ENCODE assay signal across 28 cellular contexts in genomic region chr3:59930170-59930569, GRCh38.
"Had no signal": no experiment of that assay in that cellular context is flagged by ENCODE, and none has a peak within 500 bp of the region (broad histone marks: within the 10 kb centered on the region; RNA-seq: fewer than 3 reads in every experiment).

No MANE protein-coding gene starts in this region.

- H3K9me3 ChIP-seq: adrenal gland, body of pancreas had no signal

- ATAC-seq: activated CD4-positive, CD25-positive, alpha-beta regulatory T cell treated with anti-CD3 and anti-CD28 coated beads, Interleukin-2, amount 50 U/mL, for 24 hours; activated CD8-positive, alpha-beta T cell treated with anti-CD3 and anti-CD28 coated beads for 36 hours; activated naive CD8-positive, alpha-beta T cell treated with anti-CD3 and anti-CD28 coated beads, Interleukin-2, amount 50 U/mL, for 24 hours; body of pancreas; esophagus mucosa; T-helper 17 cell had no signal

- H3K4me3 Mint-ChIP-seq: activated B cell treated with CpG ODN at 0.5 μM for 24 hours; activated CD8-positive, alpha-beta T cell treated with anti-CD3 and anti-CD28 coated beads for 36 hours; activated naive CD4-positive, alpha-beta T cell treated with anti-CD3 and anti-CD28 coated beads, Interleukin-2, amount 10 ng/mL, durations not matched to agents 7 days and 5 days; activated naive CD8-positive, alpha-beta T cell treated with anti-CD3 and anti-CD28 coated beads for 36 hours; activated naive CD8-positive, alpha-beta T cell treated with anti-CD3 and anti-CD28 coated beads, Interleukin-2, amount 50 U/mL, for 24 hours; T-helper 17 cell; T-helper 2 cell treated with Interferon-gamma antibody and Interleukin-4, amounts not matched to agents 5 μg/mL and 100 μg/mL, for 36 hours had no signal

- H3K27me3 Mint-ChIP-seq: activated CD8-positive, alpha-beta T cell treated with anti-CD3 and anti-CD28 coated beads for 36 hours; activated naive CD4-positive, alpha-beta T cell treated with anti-CD3 and anti-CD28 coated beads, Interleukin-2, amount 10 ng/mL, durations not matched to agents 7 days and 5 days; activated naive CD8-positive, alpha-beta T cell treated with anti-CD3 and anti-CD28 coated beads for 36 hours; activated naive CD8-positive, alpha-beta T cell treated with anti-CD3 and anti-CD28 coated beads, Interleukin-2, amount 50 U/mL, for 24 hours; T-helper 17 cell had no signal

- H3K27ac ChIP-seq: adrenal gland, body of pancreas, WERI-Rb-1 had no signal

- H3K9me3 Mint-ChIP-seq: activated B cell treated with CpG ODN at 0.5 μM for 24 hours had no signal

- DNase-seq: activated B cell treated with CpG ODN at 0.5 μM for 24 hours; activated CD4-positive, alpha-beta T cell treated with anti-CD3 and anti-CD28 coated beads for 48 hours; activated CD4-positive, alpha-beta T cell treated with anti-CD3 and anti-CD28 coated beads, Interleukin-2, amount 50 U/mL, for 1 hour; activated CD4-positive, alpha-beta T cell treated with anti-CD3 and anti-CD28 coated beads, Interleukin-2, amount 50 U/mL, for 48 hours; activated CD8-positive, alpha-beta memory T cell treated with anti-CD3 and anti-CD28 coated beads for 24 hours; activated CD8-positive, alpha-beta T cell treated with anti-CD3 and anti-CD28 coated beads for 36 hours; activated gamma-delta T cell; activated naive CD4-positive, alpha-beta T cell; activated naive CD4-positive, alpha-beta T cell treated with anti-CD3 and anti-CD28 coated beads, Interleukin-2, amount 10 ng/mL, durations not matched to agents 7 days and 5 days; activated naive CD8-positive, alpha-beta T cell treated with anti-CD3 and anti-CD28 coated beads for 36 hours; activated naive CD8-positive, alpha-beta T cell treated with anti-CD3 and anti-CD28 coated beads, Interleukin-2, amount 50 U/mL, for 24 hours; activated T-cell treated with anti-CD3 and anti-CD28 coated beads, Interleukin-2, amount 50 U/mL, for 1 hour; activated T-cell treated with anti-CD3 and anti-CD28 coated beads, Interleukin-2, amount 50 U/mL, for 48 hours; adrenal gland; amygdala; aorta; body of pancreas; caudate nucleus; cortex of kidney; effector CD8-positive, alpha-beta T cell; foreskin fibroblast; head of caudate nucleus; T-helper 17 cell; T1000; WERI-Rb-1 had no signal

- H3K4me3 ChIP-seq: adrenal gland, body of pancreas had no signal

- H3K27ac Mint-ChIP-seq: activated B cell treated with CpG ODN at 0.5 μM for 24 hours; activated CD8-positive, alpha-beta T cell treated with anti-CD3 and anti-CD28 coated beads for 36 hours; activated naive CD8-positive, alpha-beta T cell treated with anti-CD3 and anti-CD28 coated beads for 36 hours; activated naive CD8-positive, alpha-beta T cell treated with anti-CD3 and anti-CD28 coated beads, Interleukin-2, amount 50 U/mL, for 24 hours; T-helper 17 cell; T-helper 2 cell treated with Interferon-gamma antibody and Interleukin-4, amounts not matched to agents 5 μg/mL and 100 μg/mL, for 36 hours had no signal

- H3K36me3 ChIP-seq: adrenal gland, WERI-Rb-1 had no signal

- H3K27me3 ChIP-seq: adrenal gland, body of pancreas had no signal

- H3K4me1 ChIP-seq: adrenal gland, body of pancreas had no signal

- H3K4me1 Mint-ChIP-seq: activated B cell treated with CpG ODN at 0.5 μM for 24 hours had no signal
